In genomic region chr22:39703890-39704658, GRCh38 we compare ENCODE assay signal across 19 cellular contexts.
A peak's percentile ranks its signal among the peaks of the same experiment; 100 is the strongest.
DNase-seq lines count a peak whose midpoint lies in the region; ATAC-seq and TF ChIP-seq lines count a peak whose summit lies in the region.
"Had no signal": no experiment of that assay in that cellular context is flagged by ENCODE, and none has a peak within 500 bp of the region (broad histone marks: within the 10 kb centered on the region; RNA-seq: fewer than 3 reads in every experiment).

No MANE protein-coding gene starts in this region.

- no peak for TF ChIP-seq POLR2A in esophagus squamous epithelium (IDR thresholded peaks at IDR 0.05)

- DNase-seq in A673 (ENCODE audit: low spot score) (peak; percentile 63), NCI-H2171 treated with DMSO at 0.1 percent for 48 hours (lab: John Stamatoyannopoulos, UW) (peak; percentile 81), fibroblast of pulmonary artery (ENCODE audit: low read depth) (peak; percentile 10), omental fat pad (ENCODE audit: low spot score) (no peak), esophagus squamous epithelium (lab: John Stamatoyannopoulos, UW) (no peak), foreskin keratinocyte (no peak), NCI-H510A (lab: John Stamatoyannopoulos, UW) (no peak)
- DNase-seq: ACHN; activated CD4-positive, alpha-beta T cell treated with anti-CD3 and anti-CD28 coated beads, Interleukin-2, amount 10 ng/mL, durations not matched to agents 24 days and 14 days; CD4-positive, alpha-beta memory T cell; effector CD8-positive, alpha-beta T cell; NCI-H510A treated with DMSO at 0.1 percent for 48 hours; SK-N-SH had no signal

- no peaks in the 10 kb centered on the region for H3K9me3 ChIP-seq in A673 (ENCODE audit: low read depth, low read length, poor library complexity, severe bottlenecking)
- no peaks in the 10 kb centered on the region for H3K9me3 ChIP-seq in esophagus squamous epithelium
- H3K9me3 ChIP-seq: breast epithelium, neutrophil, SK-N-SH, tibial nerve had no signal

- TF ChIP-seq CTCF in A673 (conservative IDR thresholded peaks at IDR 0.05; ENCODE audit: low read depth, low read length) (no peak), fibroblast of pulmonary artery (IDR thresholded peaks at IDR 0.05; ENCODE audit: low read length, missing control alignments) (no peak), omental fat pad (IDR thresholded peaks at IDR 0.05) (no peak), esophagus squamous epithelium (IDR thresholded peaks at IDR 0.05) (no peak), foreskin keratinocyte (conservative IDR thresholded peaks at IDR 0.05) (no peak)

- peaks cover 37% of the 10 kb centered on the region for H3K4me1 ChIP-seq in A673 (ENCODE audit: insufficient read depth, low read length, poor library complexity, severe bottlenecking)
- peaks cover 13 to 43% (median 14%) of the 10 kb centered on the region in 3 donors for H3K4me1 ChIP-seq in esophagus squamous epithelium
- no peaks in the 10 kb centered on the region for H3K4me1 ChIP-seq in foreskin keratinocyte
- H3K4me1 ChIP-seq: breast epithelium, tibial nerve had no signal

- no TSS peak for BruUV-seq in A673 (replicated peaks; lab: Mats Ljungman, UMichigan)

- POLR2A ChIA-PET in A673 (lab: Charles Lee; ENCODE audit: low non-redundant PET), result no interaction called here

- 17 to 31% methylated on average over 12 to 13 of the region's 19 CpGs for WGBS in esophagus squamous epithelium, 2 donors

- intact Hi-C loops in A673 (cut with micrococcal nuclease; ENCODE audit: unreplicated experiment), result no loop called here
- intact Hi-C loops in esophagus squamous epithelium (cut with DNase I), result no loop called here

- H3K27ac ChIP-seq in A673 (ENCODE audit: low read depth, low read length, poor library complexity, severe bottlenecking) (no peak overlapping the region), esophagus squamous epithelium (no peak overlapping the region), foreskin keratinocyte (no peak overlapping the region)
- H3K27ac ChIP-seq: breast epithelium, neutrophil, skin epidermis, tibial nerve had no signal

- H3K4me3 ChIP-seq in A673 (ENCODE audit: low read depth, low read length, poor library complexity, severe bottlenecking), result no peak overlapping the region
- no peak overlapping the region for H3K4me3 ChIP-seq in fibroblast of pulmonary artery (replicated peaks; ENCODE audit: low read depth, low read length)
- H3K4me3 ChIP-seq in esophagus squamous epithelium, result peak overlapping the region in 1 of 4 donors; percentile 15
- H3K4me3 ChIP-seq: breast epithelium, skin epidermis, tibial nerve had no signal

- H3K27me3 ChIP-seq in A673 (replicated peaks; ENCODE audit: insufficient read depth, low read depth, low read length, poor library complexity) (no peaks in the 10 kb centered on the region), esophagus squamous epithelium (peaks cover 0 to 77% (median 0%) of the 10 kb centered on the region in 4 donors), foreskin keratinocyte (peaks cover 51% of the 10 kb centered on the region)
- H3K27me3 ChIP-seq: breast epithelium, neutrophil had no signal

- no peaks in the 10 kb centered on the region for H3K36me3 ChIP-seq in A673 (ENCODE audit: insufficient read depth, low read length, poor library complexity, severe bottlenecking)
- no peaks in the 10 kb centered on the region for H3K36me3 ChIP-seq in esophagus squamous epithelium
- H3K36me3 ChIP-seq: breast epithelium, neutrophil, tibial nerve had no signal

- peak; percentile 48 for ATAC-seq in omental fat pad (ENCODE audit: low FRiP score)
- no peak for ATAC-seq in foreskin keratinocyte
- ATAC-seq in HG02852 (IDR thresholded peaks at IDR 0.05; ENCODE audit: unreplicated experiment), result no peak
- ATAC-seq: HCT116 had no signal

- CTCF ChIA-PET in A673 (lab: Charles Lee), result interaction anchor here (0.6 kb wide), 1 partner anchor 943 kb away, joined by 3 read pairs; no protein-coding TSS in a partner anchor

Comparison
In these comparisons a context has a peak if more than half of its experiments do, and no peak if none do; other contexts are left out.
1. DNase-seq: peak in A673 (single experiment), NCI-H2171 treated with DMSO at 0.1 percent for 48 hours (single experiment) and fibroblast of pulmonary artery (single experiment); none in omental fat pad (single experiment), esophagus squamous epithelium (single experiment), foreskin keratinocyte (0 of 2) and NCI-H510A (single experiment).